Comparison of ENCODE assay signal across 20 cellular contexts in genomic region chr5:65191554-65192126, GRCh38.
DNase-seq lines count a peak whose midpoint lies in the region; ATAC-seq and TF ChIP-seq lines count a peak whose summit lies in the region.
"Had no signal": no experiment of that assay in that cellular context is flagged by ENCODE, and none has a peak within 500 bp of the region (broad histone marks: within the 10 kb centered on the region; RNA-seq: fewer than 3 reads in every experiment).

No MANE protein-coding gene starts in this region.

- no peaks in the 10 kb centered on the region for H3K9me3 Mint-ChIP-seq in naive thymus-derived CD8-positive, alpha-beta T cell
- H3K9me3 Mint-ChIP-seq: activated naive CD4-positive, alpha-beta T cell treated with anti-CD3 and anti-CD28 coated beads, Interleukin-2, amount 50 U/mL, for 24 hours; activated T-cell treated with anti-CD3 and anti-CD28 coated beads, Interleukin-2, amount 50 U/mL, for 72 hours; natural killer cell treated with Interleukin-12 subunit alpha and Interleukin-12 subunit beta and Interleukin-15 and Interleukin-18, amount 100 ng/mL, for 72 hours had no signal

- H3K36me3 ChIP-seq in adipocyte (ENCODE audit: control insufficient read depth, insufficient read depth, low read length, severe bottlenecking) (no peaks in the 10 kb centered on the region), skeletal muscle satellite cell (ENCODE audit: insufficient read depth, low read length) (peaks cover 25% of the 10 kb centered on the region)
- H3K36me3 ChIP-seq: upper lobe of left lung had no signal

- peaks cover 0 to 6% (median 1%) of the 10 kb centered on the region in 4 donors for H3K4me1 Mint-ChIP-seq in naive thymus-derived CD8-positive, alpha-beta T cell

- no peaks in the 10 kb centered on the region for H3K27me3 Mint-ChIP-seq in naive thymus-derived CD8-positive, alpha-beta T cell
- H3K27me3 Mint-ChIP-seq: activated naive CD4-positive, alpha-beta T cell treated with anti-CD3 and anti-CD28 coated beads, Interleukin-2, amount 50 U/mL, for 24 hours had no signal

- TF ChIP-seq CTCF in fibroblast of pulmonary artery (IDR thresholded peaks at IDR 0.05; ENCODE audit: low read length, missing control alignments) (no peak), GM10266 (IDR thresholded peaks at IDR 0.05; ENCODE audit: control insufficient read depth, insufficient read depth, low read depth, missing control alignments) (no peak)

- H3K4me3 Mint-ChIP-seq in naive thymus-derived CD8-positive, alpha-beta T cell: no peak overlapping the region
- H3K4me3 Mint-ChIP-seq: activated naive CD4-positive, alpha-beta T cell treated with anti-CD3 and anti-CD28 coated beads, Interleukin-2, amount 50 U/mL, for 24 hours had no signal

- H3K9me3 ChIP-seq in adipocyte (ENCODE audit: control insufficient read depth, low read length): no peaks in the 10 kb centered on the region
- no peaks in the 10 kb centered on the region for H3K9me3 ChIP-seq in skeletal muscle satellite cell (replicated peaks; ENCODE audit: low read length)
- H3K9me3 ChIP-seq: upper lobe of left lung had no signal

- H3K4me1 ChIP-seq in adipocyte (ENCODE audit: control insufficient read depth, insufficient read depth, low read length): peaks cover 25% of the 10 kb centered on the region
- peaks cover 62% of the 10 kb centered on the region for H3K4me1 ChIP-seq in skeletal muscle satellite cell (ENCODE audit: control insufficient read depth, insufficient read depth, low read length)
- H3K4me1 ChIP-seq: upper lobe of left lung had no signal

- DNase-seq in HCEC 1CT: peak; percentile 55
- no peak for DNase-seq in adipocyte (ENCODE audit: low read depth)
- DNase-seq in fibroblast of pulmonary artery (ENCODE audit: low read depth): peak; percentile 51
- no peak for DNase-seq in naive thymus-derived CD8-positive, alpha-beta T cell
- DNase-seq in cardiac septum (ENCODE audit: low spot score): no peak
- DNase-seq in GM10266 (ENCODE audit: extremely low spot score): no peak
- DNase-seq in globus pallidus (ENCODE audit: low spot score): no peak
- DNase-seq: activated T-cell treated with anti-CD3 and anti-CD28 coated beads, Interleukin-2, amount 50 U/mL, for 72 hours; COR-L47; cortex of kidney; head of caudate nucleus; NCI-H146; NCI-H774; stimulated activated CD4-positive, alpha-beta T cell treated with anti-CD3 and anti-CD28 coated beads, Interleukin-4, amount 100 ng/mL, for 1 hour; T-helper 9 cell; upper lobe of left lung had no signal

- no peak overlapping the region for H3K27ac Mint-ChIP-seq in naive thymus-derived CD8-positive, alpha-beta T cell
- H3K27ac Mint-ChIP-seq: activated T-cell treated with anti-CD3 and anti-CD28 coated beads, Interleukin-2, amount 50 U/mL, for 72 hours had no signal

- peak overlapping the region; percentile 75 for H3K9ac ChIP-seq in adipocyte (ENCODE audit: low read length)
- peak overlapping the region; percentile 85 for H3K9ac ChIP-seq in skeletal muscle satellite cell (ENCODE audit: low read depth, low read length)

- H3K27me3 ChIP-seq in adipocyte (replicated peaks; ENCODE audit: control insufficient read depth, insufficient read depth, low read length): no peaks in the 10 kb centered on the region
- no peaks in the 10 kb centered on the region for H3K27me3 ChIP-seq in skeletal muscle satellite cell (ENCODE audit: control insufficient read depth, insufficient read depth, low read length)
- H3K27me3 ChIP-seq: upper lobe of left lung had no signal

- intact Hi-C loops in cardiac septum (cut with DNase I): no loop called here

- ATAC-seq in naive thymus-derived CD8-positive, alpha-beta T cell: no peak
- ATAC-seq: activated T-cell treated with anti-CD3 and anti-CD28 coated beads, Interleukin-2, amount 50 U/mL, for 72 hours; natural killer cell treated with Interleukin-12 subunit alpha and Interleukin-12 subunit beta and Interleukin-15 and Interleukin-18, amount 100 ng/mL, for 72 hours had no signal

- H3K4me3 ChIP-seq in adipocyte (ENCODE audit: low read length) (peak overlapping the region; percentile 62), fibroblast of pulmonary artery (replicated peaks; ENCODE audit: low read depth, low read length) (no peak overlapping the region), skeletal muscle satellite cell (ENCODE audit: low read length) (no peak overlapping the region)
- H3K4me3 ChIP-seq: skin epidermis, upper lobe of left lung had no signal

- peaks cover 2 to 20% (median 5%) of the 10 kb centered on the region in 3 donors for H3K36me3 Mint-ChIP-seq in naive thymus-derived CD8-positive, alpha-beta T cell
- H3K36me3 Mint-ChIP-seq: activated naive CD4-positive, alpha-beta T cell treated with anti-CD3 and anti-CD28 coated beads, Interleukin-2, amount 50 U/mL, for 24 hours; natural killer cell treated with Interleukin-12 subunit alpha and Interleukin-12 subunit beta and Interleukin-15 and Interleukin-18, amount 100 ng/mL, for 72 hours had no signal

- peak overlapping the region; percentile 36 for H3K4me2 ChIP-seq in skeletal muscle satellite cell (ENCODE audit: low read length)

- POLR2A ChIA-PET in naive thymus-derived CD8-positive, alpha-beta T cell (lab: Charles Lee): no interaction called here

Comparison
In these comparisons a context has a peak if more than half of its experiments do, and no peak if none do; other contexts are left out.
1. DNase-seq: peak in HCEC 1CT (single experiment) and fibroblast of pulmonary artery (single experiment); none in adipocyte (single experiment), naive thymus-derived CD8-positive, alpha-beta T cell (0 of 10), cardiac septum (single experiment), GM10266 (single experiment) and globus pallidus (single experiment).